In genomic region chrX:150357790-150358189, GRCh38 we compare ENCODE assay signal across 19 cellular contexts. TPM values are rescaled to one million over a fixed set of nuclear protein-coding genes. Genes with fewer than 3 reads are reported as not detected.
DNase-seq lines count a peak whose midpoint lies in the region; ATAC-seq and TF ChIP-seq lines count a peak whose summit lies in the region.
"Had no signal": no experiment of that assay in that cellular context is flagged by ENCODE, and none has a peak within 500 bp of the region (broad histone marks: within the 10 kb centered on the region; RNA-seq: fewer than 3 reads in every experiment).

No MANE protein-coding gene starts in this region.

- CTCF ChIA-PET in activated CD8-positive, alpha-beta memory T cell treated with anti-CD3 and anti-CD28 coated beads, Interleukin-2, amount 10 ng/mL, durations not matched to agents 7 days and 5 days (lab: Charles Lee) = no interaction called here

- no peak overlapping the region for H3K27ac Mint-ChIP-seq in activated CD8-positive, alpha-beta memory T cell treated with anti-CD3 and anti-CD28 coated beads, Interleukin-2, amount 10 ng/mL, durations not matched to agents 7 days and 5 days
- H3K27ac Mint-ChIP-seq in chondrocyte (ENCODE audit: unreplicated experiment) (no peak overlapping the region), osteocyte (ENCODE audit: unreplicated experiment) (no peak overlapping the region), type B pancreatic cell (no peak overlapping the region)
- H3K27ac Mint-ChIP-seq: B cell; CD4-positive, CD25-positive, alpha-beta regulatory T cell; CD8-positive, alpha-beta memory T cell; GM23338; H9 had no signal

- DNase-seq in activated CD8-positive, alpha-beta memory T cell treated with anti-CD3 and anti-CD28 coated beads for 24 hours = peak; percentile 43
- no peak for DNase-seq in activated CD8-positive, alpha-beta memory T cell treated with anti-CD3 and anti-CD28 coated beads, Interleukin-2, amount 10 ng/mL, durations not matched to agents 7 days and 5 days
- peak; percentile 66 for DNase-seq in chondrocyte (ENCODE audit: low spot score)
- peak; percentile 53 for DNase-seq in osteocyte (ENCODE audit: extremely low spot score, unreplicated experiment)
- peak; percentile 49 for DNase-seq in type B pancreatic cell (ENCODE audit: extremely low spot score, unreplicated experiment)
- no peak for DNase-seq in SHP77 (lab: John Stamatoyannopoulos, UW)
- no peak for DNase-seq in stimulated activated CD4-positive, alpha-beta T cell treated with anti-CD3 and anti-CD28 coated beads, Interleukin-2, amount 100 ng/mL, for 48 hours
- DNase-seq: CD4-positive, CD25-positive, alpha-beta regulatory T cell; CD8-positive, alpha-beta memory T cell; DMS 273 treated with DMSO at 0.1 percent for 48 hours; DMS79; EL; GDM1; H9 had no signal

- H3K27me3 Mint-ChIP-seq in activated CD8-positive, alpha-beta memory T cell treated with anti-CD3 and anti-CD28 coated beads, Interleukin-2, amount 10 ng/mL, durations not matched to agents 7 days and 5 days = peaks cover 27% of the 10 kb centered on the region
- H3K27me3 Mint-ChIP-seq in chondrocyte (ENCODE audit: low read depth) (no peaks in the 10 kb centered on the region), osteocyte (ENCODE audit: unreplicated experiment) (no peaks in the 10 kb centered on the region), type B pancreatic cell (peaks cover 38% of the 10 kb centered on the region)

- no peaks in the 10 kb centered on the region for H3K36me3 Mint-ChIP-seq in activated CD8-positive, alpha-beta memory T cell treated with anti-CD3 and anti-CD28 coated beads, Interleukin-2, amount 10 ng/mL, durations not matched to agents 7 days and 5 days
- H3K36me3 Mint-ChIP-seq in chondrocyte (ENCODE audit: low read depth) (no peaks in the 10 kb centered on the region), osteocyte (ENCODE audit: unreplicated experiment) (no peaks in the 10 kb centered on the region), type B pancreatic cell (no peaks in the 10 kb centered on the region)
- H3K36me3 Mint-ChIP-seq: CD4-positive, CD25-positive, alpha-beta regulatory T cell; CD8-positive, alpha-beta memory T cell had no signal

- no peak for TF ChIP-seq CTCF in chondrocyte (IDR thresholded peaks at IDR 0.05)
- no peak for TF ChIP-seq CTCF in osteocyte (IDR thresholded peaks at IDR 0.05)
- TF ChIP-seq CTCF in type B pancreatic cell (conservative IDR thresholded peaks at IDR 0.05) = no peak

- H3K4me3 Mint-ChIP-seq in activated CD8-positive, alpha-beta memory T cell treated with anti-CD3 and anti-CD28 coated beads, Interleukin-2, amount 10 ng/mL, durations not matched to agents 7 days and 5 days = no peak overlapping the region
- H3K4me3 Mint-ChIP-seq in chondrocyte (ENCODE audit: unreplicated experiment) = no peak overlapping the region
- H3K4me3 Mint-ChIP-seq in osteocyte (ENCODE audit: unreplicated experiment) = no peak overlapping the region
- no peak overlapping the region for H3K4me3 Mint-ChIP-seq in type B pancreatic cell
- H3K4me3 Mint-ChIP-seq: B cell; CD8-positive, alpha-beta memory T cell; GM23338; H9 had no signal

- H3K9me3 Mint-ChIP-seq in activated CD8-positive, alpha-beta memory T cell treated with anti-CD3 and anti-CD28 coated beads, Interleukin-2, amount 10 ng/mL, durations not matched to agents 7 days and 5 days (ENCODE audit: low read depth) = no peaks in the 10 kb centered on the region
- H3K9me3 Mint-ChIP-seq in chondrocyte (ENCODE audit: low read depth) (peaks cover 2% of the 10 kb centered on the region), osteocyte (ENCODE audit: unreplicated experiment) (peaks cover 6% of the 10 kb centered on the region), type B pancreatic cell (no peaks in the 10 kb centered on the region)
- H3K9me3 Mint-ChIP-seq: CD8-positive, alpha-beta memory T cell; GM23338 had no signal

- H3K4me1 Mint-ChIP-seq in activated CD8-positive, alpha-beta memory T cell treated with anti-CD3 and anti-CD28 coated beads, Interleukin-2, amount 10 ng/mL, durations not matched to agents 7 days and 5 days = peaks cover 13% of the 10 kb centered on the region
- H3K4me1 Mint-ChIP-seq in chondrocyte (ENCODE audit: low read depth) (peaks cover 4% of the 10 kb centered on the region), osteocyte (ENCODE audit: unreplicated experiment) (peaks cover 11% of the 10 kb centered on the region), type B pancreatic cell (ENCODE audit: unreplicated experiment) (no peaks in the 10 kb centered on the region)
- H3K4me1 Mint-ChIP-seq: GM23338 had no signal

- ATAC-seq in activated CD8-positive, alpha-beta memory T cell treated with anti-CD3 and anti-CD28 coated beads, Interleukin-2, amount 10 ng/mL, durations not matched to agents 7 days and 5 days = no peak
- no peak for ATAC-seq in HG02852 (IDR thresholded peaks at IDR 0.05; ENCODE audit: unreplicated experiment)
- ATAC-seq: GM12878, GM23338, HCT116 had no signal

RNA-seq across cellular contexts. Expression of gene MAMLD1, which starts 5.3 kb away (rescaled TPM):
- 10 to 100 TPM in 1 of 2 experiments, 1 to 10 TPM in 1; 8.1 to 11.9 TPM for total RNA-seq in activated CD8-positive, alpha-beta memory T cell treated with anti-CD3 and anti-CD28 coated beads, Interleukin-2, amount 10 ng/mL, durations not matched to agents 7 days and 5 days
- total RNA-seq in chondrocyte (6.0 to 9.3 TPM (median 8.8 TPM) in 3 replicates), osteocyte (13.2 and 13.4 TPM in 2 replicates), type B pancreatic cell (ENCODE audit: low replicate concordance) (3.0 and 7.0 TPM in 2 replicates)
- total RNA-seq: GM12878 had no signal

Comparison
In these comparisons a context has a peak if more than half of its experiments do, and no peak if none do; other contexts are left out.
1. DNase-seq: peak in activated CD8-positive, alpha-beta memory T cell treated with anti-CD3 and anti-CD28 coated beads for 24 hours (single experiment), chondrocyte (single experiment), osteocyte (single experiment) and type B pancreatic cell (single experiment); none in activated CD8-positive, alpha-beta memory T cell treated with anti-CD3 and anti-CD28 coated beads, Interleukin-2, amount 10 ng/mL, durations not matched to agents 7 days and 5 days (single experiment), SHP77 (0 of 2) and stimulated activated CD4-positive, alpha-beta T cell treated with anti-CD3 and anti-CD28 coated beads, Interleukin-2, amount 100 ng/mL, for 48 hours (0 of 2).